ENCODE assay signal across 13 cellular contexts in the genomic region with DNA sequence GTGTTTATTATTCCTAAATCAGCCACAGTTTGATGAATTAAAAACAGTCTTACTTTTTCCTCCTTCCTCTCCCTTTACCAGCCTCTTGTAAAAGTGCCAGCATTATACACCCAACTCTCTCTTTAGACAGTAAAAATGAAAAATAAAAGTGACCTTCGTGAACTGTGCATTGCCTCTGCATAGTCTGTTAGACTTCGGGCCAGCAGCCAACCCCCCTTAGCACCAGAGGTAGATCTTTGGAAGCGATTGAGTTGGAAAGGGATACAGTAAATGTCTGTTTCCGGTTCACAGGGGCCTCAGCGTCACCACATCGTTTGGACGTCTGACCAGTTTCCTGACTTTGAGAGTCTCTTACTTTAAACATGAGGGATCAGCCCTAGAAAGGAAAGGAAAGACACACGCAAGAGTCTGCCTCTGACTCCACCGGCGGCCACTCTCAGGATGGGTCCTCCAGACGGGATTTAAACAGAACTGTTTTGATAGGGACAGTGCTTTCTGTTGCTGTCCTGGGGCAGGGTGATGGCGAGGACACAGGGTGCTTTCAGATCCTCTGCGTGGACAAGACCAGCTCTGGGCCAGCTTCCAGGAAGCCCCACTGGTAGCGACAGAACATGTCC.
DNase-seq lines count a peak whose midpoint lies in the region; ATAC-seq and TF ChIP-seq lines count a peak whose summit lies in the region.
"Had no signal": no experiment of that assay in that cellular context is flagged by ENCODE, and none has a peak within 500 bp of the region (broad histone marks: within the 10 kb centered on the region; RNA-seq: fewer than 3 reads in every experiment).

No MANE protein-coding gene starts in this region.

- TF ChIP-seq CTCF in WI38 (IDR thresholded peaks at IDR 0.05; ENCODE audit: low read depth, low read length) (no peak), osteocyte (IDR thresholded peaks at IDR 0.05) (no peak), foreskin fibroblast (IDR thresholded peaks at IDR 0.05; ENCODE audit: low read depth, low read length) (no peak)

- H3K27ac Mint-ChIP-seq in osteocyte (ENCODE audit: unreplicated experiment), result peak overlapping the region; percentile 89
- H3K27ac Mint-ChIP-seq in activated naive CD8-positive, alpha-beta T cell treated with anti-CD3 and anti-CD28 coated beads for 36 hours, result no peak overlapping the region
- H3K27ac Mint-ChIP-seq: activated naive CD8-positive, alpha-beta T cell treated with anti-CD3 and anti-CD28 coated beads, Interleukin-2, amount 10 ng/mL, durations not matched to agents 7 days and 5 days had no signal

- H3K4me3 ChIP-seq in WI38 (ENCODE audit: low read depth, low read length) (peak overlapping the region; percentile 29), foreskin fibroblast (ENCODE audit: low read depth in 1 of 2, low read length in 2 of 2) (no peak overlapping the region)
- H3K4me3 ChIP-seq: gastrocnemius medialis had no signal

- no peak overlapping the region for H3K4me3 Mint-ChIP-seq in osteocyte (ENCODE audit: unreplicated experiment)
- no peak overlapping the region for H3K4me3 Mint-ChIP-seq in activated naive CD8-positive, alpha-beta T cell treated with anti-CD3 and anti-CD28 coated beads for 36 hours
- H3K4me3 Mint-ChIP-seq: activated naive CD8-positive, alpha-beta T cell treated with anti-CD3 and anti-CD28 coated beads, Interleukin-2, amount 10 ng/mL, durations not matched to agents 7 days and 5 days had no signal

- ATAC-seq in HG03354 (IDR thresholded peaks at IDR 0.05; ENCODE audit: poor library complexity, severe bottlenecking, unreplicated experiment), result no peak
- ATAC-seq: gastrocnemius medialis had no signal

- H3K9me3 Mint-ChIP-seq in osteocyte (ENCODE audit: unreplicated experiment), result no peaks in the 10 kb centered on the region
- H3K9me3 Mint-ChIP-seq in activated naive CD8-positive, alpha-beta T cell treated with anti-CD3 and anti-CD28 coated beads for 36 hours, result no peaks in the 10 kb centered on the region

- no peaks in the 10 kb centered on the region for H3K36me3 Mint-ChIP-seq in osteocyte (ENCODE audit: unreplicated experiment)
- no peaks in the 10 kb centered on the region for H3K36me3 Mint-ChIP-seq in activated naive CD8-positive, alpha-beta T cell treated with anti-CD3 and anti-CD28 coated beads for 36 hours
- H3K36me3 Mint-ChIP-seq: activated naive CD8-positive, alpha-beta T cell treated with anti-CD3 and anti-CD28 coated beads, Interleukin-2, amount 10 ng/mL, durations not matched to agents 7 days and 5 days had no signal

- no peaks in the 10 kb centered on the region for H3K27me3 Mint-ChIP-seq in osteocyte (ENCODE audit: unreplicated experiment)
- H3K27me3 Mint-ChIP-seq in activated naive CD8-positive, alpha-beta T cell treated with anti-CD3 and anti-CD28 coated beads for 36 hours, result peaks cover 31% of the 10 kb centered on the region

- DNase-seq in ELR (ENCODE audit: low read depth) (peak; percentile 89), globus pallidus (ENCODE audit: low spot score) (peak; percentile 17), osteocyte (ENCODE audit: extremely low spot score, unreplicated experiment) (no peak), germinal center (ENCODE audit: low spot score) (no peak), foreskin fibroblast (no peak)
- no peak for DNase-seq in activated naive CD8-positive, alpha-beta T cell treated with anti-CD3 and anti-CD28 coated beads for 36 hours
- DNase-seq: activated CD4-positive, CD25-positive, alpha-beta regulatory T cell treated with anti-CD3 and anti-CD28 coated beads, Interleukin-2, amount 50 U/mL, for 72 hours; activated naive CD8-positive, alpha-beta T cell treated with anti-CD3 and anti-CD28 coated beads, Interleukin-2, amount 10 ng/mL, durations not matched to agents 7 days and 5 days; gastrocnemius medialis; NCI-H82; occipital lobe had no signal

- peaks cover 30% of the 10 kb centered on the region for H3K4me1 Mint-ChIP-seq in osteocyte (ENCODE audit: unreplicated experiment)
- H3K4me1 Mint-ChIP-seq in activated naive CD8-positive, alpha-beta T cell treated with anti-CD3 and anti-CD28 coated beads for 36 hours, result peaks cover 5% of the 10 kb centered on the region

Comparison
In these comparisons a context has a peak if more than half of its experiments do, and no peak if none do; other contexts are left out.
1. DNase-seq: peak in ELR (single experiment) and globus pallidus (single experiment); none in osteocyte (single experiment), activated naive CD8-positive, alpha-beta T cell treated with anti-CD3 and anti-CD28 coated beads for 36 hours (single experiment), germinal center (single experiment) and foreskin fibroblast (0 of 2).